8 cellular contexts compared by ENCODE assay signal in genomic region chr10:13271552-13272163, GRCh38. TPM values are rescaled to one million over a fixed set of nuclear protein-coding genes. Genes with fewer than 3 reads are reported as not detected.
DNase-seq lines count a peak whose midpoint lies in the region; FAIRE-seq and TF ChIP-seq lines count a peak whose summit lies in the region.

No MANE protein-coding gene starts in this region.

- H3K27me3 ChIP-seq in HAP-1 (ENCODE audit: low read depth) (no peaks in the 10 kb centered on the region), right atrium auricular region (no peaks in the 10 kb centered on the region)

- H3K4me1 ChIP-seq in HAP-1: no peaks in the 10 kb centered on the region
- peaks cover 0 to 14% of the 10 kb centered on the region in 2 donors for H3K4me1 ChIP-seq in right atrium auricular region

- in situ Hi-C loops in HAP-1 (cut with MboI; ENCODE audit: low sequenced_read_pairs): no loop called here

- DNase-seq in DMS53 (lab: John Stamatoyannopoulos, UW) (peak; percentile 93), HAP-1 (ENCODE audit: low spot score in 2 of 2) (peak; percentile 36 to 76), OCI-M1 (lab: John Stamatoyannopoulos, UW) (peak; percentile 71), right atrium auricular region (ENCODE audit: low spot score) (no peak), RCC 7860 (ENCODE audit: low spot score) (no peak), hippocampal formation (lab: John Stamatoyannopoulos, UW) (no peak)
- peak; percentile 33 for DNase-seq in activated effector memory CD4-positive, alpha-beta T cell treated with Interleukin-2 at 50 U/mL for 16 hours
- peak; percentile 28 for DNase-seq in stimulated activated CD4-positive, alpha-beta T cell treated with anti-CD3 and anti-CD28 coated beads, Interleukin-12 subunit alpha, Interleukin-12 subunit beta, amount 100 ng/mL, for 4 hours

- TF ChIP-seq CTCF in right atrium auricular region (IDR thresholded peaks at IDR 0.05): peak; percentile 17 to 42

- H3K9me3 ChIP-seq in HAP-1 (no peaks in the 10 kb centered on the region), right atrium auricular region (no peaks in the 10 kb centered on the region)

- H3K36me3 ChIP-seq in HAP-1 (replicated peaks) (no peaks in the 10 kb centered on the region), right atrium auricular region (no peaks in the 10 kb centered on the region)

- H3K27ac ChIP-seq in right atrium auricular region: peak overlapping the region in 1 of 2 donors; percentile 29

- no peak for FAIRE-seq in RCC 7860 (lab: Jason Lieb, UNC)

- H3K4me3 ChIP-seq in HAP-1 (no peak overlapping the region), right atrium auricular region (no peak overlapping the region)

RNA-seq across cellular contexts. Expression of gene PHYH, which starts 28.2 kb away (rescaled TPM):
- 10 to 100 TPM; 44.6 to 89.1 TPM for total RNA-seq in right atrium auricular region

RNA-seq across cellular contexts. Expression of gene UCMA, which starts 37.5 kb away (rescaled TPM):
- total RNA-seq in right atrium auricular region: not detected

Comparison
In these comparisons a context has a peak if more than half of its experiments do, and no peak if none do; other contexts are left out.
1. DNase-seq: peak in DMS53 (single experiment), HAP-1 (2 of 2), OCI-M1 (single experiment), activated effector memory CD4-positive, alpha-beta T cell treated with Interleukin-2 at 50 U/mL for 16 hours (single experiment) and stimulated activated CD4-positive, alpha-beta T cell treated with anti-CD3 and anti-CD28 coated beads, Interleukin-12 subunit alpha, Interleukin-12 subunit beta, amount 100 ng/mL, for 4 hours (single experiment); none in right atrium auricular region (single experiment), RCC 7860 (single experiment) and hippocampal formation (0 of 2).